Comparison of ENCODE assay signal across 29 cellular contexts in genomic region chr5:68749076-68749475, GRCh38.
"Had no signal": no experiment of that assay in that cellular context is flagged by ENCODE, and none has a peak within 500 bp of the region (broad histone marks: within the 10 kb centered on the region; RNA-seq: fewer than 3 reads in every experiment).

No MANE protein-coding gene starts in this region.

- H3K36me3 ChIP-seq: ascending aorta, breast epithelium, cardiac muscle cell, colonic mucosa, WERI-Rb-1 had no signal

- H3K4me1 ChIP-seq: ascending aorta, colonic mucosa had no signal

- H3K27me3 ChIP-seq: ascending aorta, breast epithelium, cardiac muscle cell, colonic mucosa had no signal

- DNase-seq: activated B cell treated with CpG ODN at 0.5 μM for 24 hours; activated CD4-positive, alpha-beta memory T cell treated with anti-CD3 and anti-CD28 coated beads for 36 hours; activated CD4-positive, alpha-beta T cell treated with anti-CD3 and anti-CD28 coated beads for 48 hours; activated CD8-positive, alpha-beta memory T cell treated with anti-CD3 and anti-CD28 coated beads, Interleukin-2, amount 50 U/mL, for 48 hours; activated gamma-delta T cell; activated naive CD4-positive, alpha-beta T cell; activated naive CD4-positive, alpha-beta T cell treated with anti-CD3 and anti-CD28 coated beads, Interleukin-2, amount 10 ng/mL, durations not matched to agents 7 days and 5 days; activated naive CD8-positive, alpha-beta T cell treated with anti-CD3 and anti-CD28 coated beads, Interleukin-2, amount 10 ng/mL, durations not matched to agents 7 days and 5 days; activated T-cell treated with anti-CD3 and anti-CD28 coated beads for 4 hours; activated T-cell treated with anti-CD3 and anti-CD28 coated beads, Interleukin-2, amount 50 U/mL, for 24 hours; activated T-cell treated with anti-CD3 and anti-CD28 coated beads, Interleukin-2, amount 50 U/mL, for 72 hours; central memory CD4-positive, alpha-beta T cell; cerebellar nuclear complex; colonic mucosa; effector CD8-positive, alpha-beta T cell; foreskin fibroblast; head of caudate nucleus; T-helper 17 cell; T1000; WERI-Rb-1 had no signal

- ATAC-seq: activated CD4-positive, CD25-positive, alpha-beta regulatory T cell treated with anti-CD3 and anti-CD28 coated beads, Interleukin-2, amount 50 U/mL, for 24 hours; activated naive CD4-positive, alpha-beta T cell treated with anti-CD3 and anti-CD28 coated beads, Interleukin-2, amount 50 U/mL, for 72 hours; activated T-cell treated with anti-CD3 and anti-CD28 coated beads, Interleukin-2, amount 50 U/mL, for 72 hours; T-helper 17 cell had no signal

- FAIRE-seq: endometrium, endothelial cell of umbilical vein, frontal cortex had no signal

- H3K27ac ChIP-seq: ascending aorta, cardiac muscle cell, colonic mucosa, epithelial cell of prostate, WERI-Rb-1 had no signal

- H3K4me3 ChIP-seq: ascending aorta, breast epithelium, cardiac muscle cell, colonic mucosa had no signal

- H3K9me3 ChIP-seq: ascending aorta, breast epithelium, colonic mucosa had no signal
